Comparison of ENCODE assay signal across 1 cellular context in the genomic region with DNA sequence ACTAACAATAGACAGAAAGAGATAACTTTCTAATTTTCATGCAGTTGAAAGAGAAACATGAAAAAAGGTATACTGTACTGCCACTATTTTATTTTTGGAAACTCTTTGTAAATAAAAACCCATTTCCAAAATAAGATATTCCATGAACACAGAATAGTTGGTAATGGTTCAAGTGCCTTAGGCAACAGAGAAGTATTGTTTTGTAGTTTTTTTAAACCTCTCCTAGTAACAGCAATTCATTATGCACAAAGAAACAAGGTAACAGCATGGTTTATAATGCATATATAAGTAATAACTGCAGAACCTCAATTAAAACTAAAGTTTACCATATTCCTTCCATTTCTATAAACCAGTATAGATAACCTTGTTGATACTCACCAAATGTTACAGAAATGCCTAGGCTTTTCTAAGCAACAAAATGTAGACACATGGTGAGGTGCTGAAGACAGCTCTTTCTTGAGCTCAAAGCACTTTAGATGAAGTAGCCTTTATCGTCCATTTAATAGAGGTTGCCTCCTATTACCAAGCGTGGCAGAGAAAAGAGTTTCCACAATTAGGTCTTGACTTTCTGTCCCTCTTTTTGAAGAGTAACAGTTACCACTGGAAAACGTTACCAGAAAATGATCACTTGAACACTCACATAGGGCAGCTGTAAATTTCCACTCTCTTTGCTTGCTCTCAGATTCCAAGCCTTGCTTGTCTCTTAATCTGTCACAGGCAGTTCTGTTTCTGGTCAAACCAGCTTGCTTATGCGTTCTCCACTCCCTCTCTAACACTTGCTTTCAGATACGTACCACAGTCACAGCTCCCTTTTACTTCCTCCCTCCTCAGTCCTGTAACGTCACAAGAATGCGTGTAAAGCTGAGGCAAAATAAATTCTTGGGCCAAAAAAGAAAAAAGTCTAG.
TF ChIP-seq lines count a peak whose summit lies in the region.

No MANE protein-coding gene starts in this region.

TF ChIP-seq in K562, 482 proteins besides CTCF, POLR2A, EP300 and RAD21 (continued from another document and continues in another):
- no peak for TF ChIP-seq CHD4 (IDR thresholded peaks at IDR 0.05; ENCODE audit: insufficient read depth, insufficient replicate concordance, low read depth, low read length, poor library complexity, severe bottlenecking)
- TF ChIP-seq, protein P1, sequence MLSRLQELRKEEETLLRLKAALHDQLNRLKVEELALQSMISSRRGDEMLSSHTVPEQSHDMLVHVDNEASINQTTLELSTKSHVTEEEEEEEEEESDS (CRISPR knock-in tag; IDR thresholded peaks at IDR 0.05): no peak
- TF ChIP-seq SPI1 (IDR thresholded peaks at IDR 0.05; ENCODE audit: borderline replicate concordance, low read depth, low read length): peak; percentile 68
- TF ChIP-seq ARID1B (IDR thresholded peaks at IDR 0.05): 0 out of 2 replicates have a peak, but pooled peaks have one; percentile 24
- no peak for TF ChIP-seq PTTG1 (tag; IDR thresholded peaks at IDR 0.05; ENCODE audit: low read depth)
- TF ChIP-seq L3MBTL2 (IDR thresholded peaks at IDR 0.05): no peak
- no peak for TF ChIP-seq NR2F6 (CRISPR knock-in tag; IDR thresholded peaks at IDR 0.05)
- TF ChIP-seq ZNF263 (CRISPR knock-in tag; IDR thresholded peaks at IDR 0.05; ENCODE audit: borderline replicate concordance): no peak
- no peak for TF ChIP-seq RBM39 (optimal IDR thresholded peaks at IDR 0.05; ENCODE audit: low read depth, low read length)
- no peak for TF ChIP-seq NFRKB (IDR thresholded peaks at IDR 0.05; ENCODE audit: low read depth)
- TF ChIP-seq, protein P2, sequence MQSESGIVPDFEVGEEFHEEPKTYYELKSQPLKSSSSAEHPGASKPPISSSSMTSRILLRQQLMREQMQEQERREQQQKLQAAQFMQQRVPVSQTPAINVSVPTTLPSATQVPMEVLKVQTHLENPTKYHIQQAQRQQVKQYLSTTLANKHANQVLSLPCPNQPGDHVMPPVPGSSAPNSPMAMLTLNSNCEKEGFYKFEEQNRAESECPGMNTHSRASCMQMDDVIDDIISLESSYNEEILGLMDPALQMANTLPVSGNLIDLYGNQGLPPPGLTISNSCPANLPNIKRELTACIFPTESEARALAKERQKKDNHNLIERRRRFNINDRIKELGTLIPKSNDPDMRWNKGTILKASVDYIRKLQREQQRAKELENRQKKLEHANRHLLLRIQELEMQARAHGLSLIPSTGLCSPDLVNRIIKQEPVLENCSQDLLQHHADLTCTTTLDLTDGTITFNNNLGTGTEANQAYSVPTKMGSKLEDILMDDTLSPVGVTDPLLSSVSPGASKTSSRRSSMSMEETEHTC (IDR thresholded peaks at IDR 0.05): no peak
- TF ChIP-seq ARID3A (IDR thresholded peaks at IDR 0.05; ENCODE audit: borderline replicate concordance, low read depth, low read length): no peak
- TF ChIP-seq ASH1L (IDR thresholded peaks at IDR 0.05; ENCODE audit: borderline replicate concordance, low read depth, partially characterized antibody): no peak
- no peak for TF ChIP-seq ATF2 (CRISPR knock-in tag; IDR thresholded peaks at IDR 0.05)
- no peak for TF ChIP-seq HNRNPH1 (optimal IDR thresholded peaks at IDR 0.05; ENCODE audit: low read depth, low read length)
- TF ChIP-seq, protein P3, sequence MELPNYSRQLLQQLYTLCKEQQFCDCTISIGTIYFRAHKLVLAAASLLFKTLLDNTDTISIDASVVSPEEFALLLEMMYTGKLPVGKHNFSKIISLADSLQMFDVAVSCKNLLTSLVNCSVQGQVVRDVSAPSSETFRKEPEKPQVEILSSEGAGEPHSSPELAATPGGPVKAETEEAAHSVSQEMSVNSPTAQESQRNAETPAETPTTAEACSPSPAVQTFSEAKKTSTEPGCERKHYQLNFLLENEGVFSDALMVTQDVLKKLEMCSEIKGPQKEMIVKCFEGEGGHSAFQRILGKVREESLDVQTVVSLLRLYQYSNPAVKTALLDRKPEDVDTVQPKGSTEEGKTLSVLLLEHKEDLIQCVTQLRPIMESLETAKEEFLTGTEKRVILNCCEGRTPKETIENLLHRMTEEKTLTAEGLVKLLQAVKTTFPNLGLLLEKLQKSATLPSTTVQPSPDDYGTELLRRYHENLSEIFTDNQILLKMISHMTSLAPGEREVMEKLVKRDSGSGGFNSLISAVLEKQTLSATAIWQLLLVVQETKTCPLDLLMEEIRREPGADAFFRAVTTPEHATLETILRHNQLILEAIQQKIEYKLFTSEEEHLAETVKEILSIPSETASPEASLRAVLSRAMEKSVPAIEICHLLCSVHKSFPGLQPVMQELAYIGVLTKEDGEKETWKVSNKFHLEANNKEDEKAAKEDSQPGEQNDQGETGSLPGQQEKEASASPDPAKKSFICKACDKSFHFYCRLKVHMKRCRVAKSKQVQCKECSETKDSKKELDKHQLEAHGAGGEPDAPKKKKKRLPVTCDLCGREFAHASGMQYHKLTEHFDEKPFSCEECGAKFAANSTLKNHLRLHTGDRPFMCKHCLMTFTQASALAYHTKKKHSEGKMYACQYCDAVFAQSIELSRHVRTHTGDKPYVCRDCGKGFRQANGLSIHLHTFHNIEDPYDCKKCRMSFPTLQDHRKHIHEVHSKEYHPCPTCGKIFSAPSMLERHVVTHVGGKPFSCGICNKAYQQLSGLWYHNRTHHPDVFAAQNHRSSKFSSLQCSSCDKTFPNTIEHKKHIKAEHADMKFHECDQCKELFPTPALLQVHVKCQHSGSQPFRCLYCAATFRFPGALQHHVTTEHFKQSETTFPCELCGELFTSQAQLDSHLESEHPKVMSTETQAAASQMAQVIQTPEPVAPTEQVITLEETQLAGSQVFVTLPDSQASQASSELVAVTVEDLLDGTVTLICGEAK (IDR thresholded peaks at IDR 0.05): peak; percentile 57; the same call in 1 of the 2 replicates
- TF ChIP-seq, protein P3 (CRISPR knock-in tag; IDR thresholded peaks at IDR 0.05): no peak
- TF ChIP-seq CBFA2T3 (IDR thresholded peaks at IDR 0.05): peak; percentile 42
- TF ChIP-seq ATF1 (CRISPR knock-in tag; IDR thresholded peaks at IDR 0.05): no peak
- no peak for TF ChIP-seq ATF1 (tag; IDR thresholded peaks at IDR 0.05)
- TF ChIP-seq POLR3G (IDR thresholded peaks at IDR 0.05; ENCODE audit: extremely low read depth, insufficient read length, insufficient replicate concordance): no peak
- no peak for TF ChIP-seq KDM5B (IDR thresholded peaks at IDR 0.05; ENCODE audit: insufficient replicate concordance, low read depth, low read length)
- peak in 1 of 2 experiments; percentile 23; a peak in 1 of 4 replicates for TF ChIP-seq MAZ (CRISPR knock-in tag; conservative IDR thresholded peaks at IDR 0.05 in 1 of 2, IDR thresholded peaks at IDR 0.05 in 1 of 2)
- no peak for TF ChIP-seq NR2C2 (CRISPR knock-in tag; IDR thresholded peaks at IDR 0.05)
- no peak for TF ChIP-seq NR2C2 (tag; IDR thresholded peaks at IDR 0.05)
- TF ChIP-seq, protein P4, sequence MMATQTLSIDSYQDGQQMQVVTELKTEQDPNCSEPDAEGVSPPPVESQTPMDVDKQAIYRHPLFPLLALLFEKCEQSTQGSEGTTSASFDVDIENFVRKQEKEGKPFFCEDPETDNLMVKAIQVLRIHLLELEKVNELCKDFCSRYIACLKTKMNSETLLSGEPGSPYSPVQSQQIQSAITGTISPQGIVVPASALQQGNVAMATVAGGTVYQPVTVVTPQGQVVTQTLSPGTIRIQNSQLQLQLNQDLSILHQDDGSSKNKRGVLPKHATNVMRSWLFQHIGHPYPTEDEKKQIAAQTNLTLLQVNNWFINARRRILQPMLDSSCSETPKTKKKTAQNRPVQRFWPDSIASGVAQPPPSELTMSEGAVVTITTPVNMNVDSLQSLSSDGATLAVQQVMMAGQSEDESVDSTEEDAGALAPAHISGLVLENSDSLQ (IDR thresholded peaks at IDR 0.05): peak; percentile 16; the same call in 1 of the 2 replicates
- TF ChIP-seq CXXC5 (CRISPR knock-in tag; IDR thresholded peaks at IDR 0.05): peak; percentile 8; the same call in 1 of the 2 replicates
- no peak for TF ChIP-seq RNF2 (IDR thresholded peaks at IDR 0.05)
- TF ChIP-seq, protein P5, sequence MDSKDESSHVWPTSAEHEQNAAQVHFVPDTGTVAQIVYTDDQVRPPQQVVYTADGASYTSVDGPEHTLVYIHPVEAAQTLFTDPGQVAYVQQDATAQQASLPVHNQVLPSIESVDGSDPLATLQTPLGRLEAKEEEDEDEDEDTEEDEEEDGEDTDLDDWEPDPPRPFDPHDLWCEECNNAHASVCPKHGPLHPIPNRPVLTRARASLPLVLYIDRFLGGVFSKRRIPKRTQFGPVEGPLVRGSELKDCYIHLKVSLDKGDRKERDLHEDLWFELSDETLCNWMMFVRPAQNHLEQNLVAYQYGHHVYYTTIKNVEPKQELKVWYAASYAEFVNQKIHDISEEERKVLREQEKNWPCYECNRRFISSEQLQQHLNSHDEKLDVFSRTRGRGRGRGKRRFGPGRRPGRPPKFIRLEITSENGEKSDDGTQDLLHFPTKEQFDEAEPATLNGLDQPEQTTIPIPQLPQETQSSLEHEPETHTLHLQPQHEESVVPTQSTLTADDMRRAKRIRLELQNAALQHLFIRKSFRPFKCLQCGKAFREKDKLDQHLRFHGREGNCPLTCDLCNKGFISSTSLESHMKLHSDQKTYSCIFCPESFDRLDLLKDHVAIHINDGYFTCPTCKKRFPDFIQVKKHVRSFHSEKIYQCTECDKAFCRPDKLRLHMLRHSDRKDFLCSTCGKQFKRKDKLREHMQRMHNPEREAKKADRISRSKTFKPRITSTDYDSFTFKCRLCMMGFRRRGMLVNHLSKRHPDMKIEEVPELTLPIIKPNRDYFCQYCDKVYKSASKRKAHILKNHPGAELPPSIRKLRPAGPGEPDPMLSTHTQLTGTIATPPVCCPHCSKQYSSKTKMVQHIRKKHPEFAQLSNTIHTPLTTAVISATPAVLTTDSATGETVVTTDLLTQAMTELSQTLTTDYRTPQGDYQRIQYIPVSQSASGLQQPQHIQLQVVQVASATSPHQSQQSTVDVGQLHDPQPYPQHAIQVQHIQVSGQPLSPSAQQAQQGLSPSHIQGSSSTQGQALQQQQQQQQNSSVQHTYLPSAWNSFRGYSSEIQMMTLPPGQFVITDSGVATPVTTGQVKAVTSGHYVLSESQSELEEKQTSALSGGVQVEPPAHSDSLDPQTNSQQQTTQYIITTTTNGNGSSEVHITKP (IDR thresholded peaks at IDR 0.05; ENCODE audit: partially characterized antibody): no peak
- no peak for TF ChIP-seq ZHX1 (conservative IDR thresholded peaks at IDR 0.05; ENCODE audit: low read length)
- no peak for TF ChIP-seq BRD4 (IDR thresholded peaks at IDR 0.05)
